17 cellular contexts compared by ENCODE assay signal in the genomic region with DNA sequence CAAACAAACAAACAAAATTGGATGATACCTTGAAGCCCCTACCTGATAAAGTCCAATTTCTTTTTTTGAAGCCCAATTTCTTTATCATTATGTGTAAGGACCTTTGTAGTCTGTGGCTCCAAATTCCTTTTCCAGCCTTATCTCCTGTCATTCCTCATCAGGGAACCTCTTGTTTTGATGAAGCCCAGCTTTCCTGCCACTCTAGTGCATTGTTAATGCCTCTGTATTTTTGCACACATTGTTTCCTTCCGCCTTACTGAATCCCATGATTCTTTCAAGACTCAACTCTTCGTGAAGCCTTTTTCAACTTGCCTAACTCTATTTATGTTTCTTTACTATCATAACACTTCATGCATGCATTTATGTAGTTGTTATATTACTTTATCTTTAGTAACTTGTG. TPM values are rescaled to one million over a fixed set of nuclear protein-coding genes. Genes with fewer than 3 reads are reported as not detected.
A peak's percentile ranks its signal among the peaks of the same experiment; 100 is the strongest.
DNase-seq lines count a peak whose midpoint lies in the region; ATAC-seq, FAIRE-seq and TF ChIP-seq lines count a peak whose summit lies in the region.
"Had no signal": no experiment of that assay in that cellular context is flagged by ENCODE, and none has a peak within 500 bp of the region (broad histone marks: within the 10 kb centered on the region; RNA-seq: fewer than 3 reads in every experiment).

No MANE protein-coding gene starts in this region.

- BruUV-seq in Caco-2 (replicated peaks; lab: Mats Ljungman, UMichigan) (no TSS peak), K562 (replicated peaks; lab: Mats Ljungman, UMichigan) (no TSS peak)

- H3K27ac ChIP-seq in CD4-positive, CD25-positive, alpha-beta regulatory T cell (ENCODE audit: insufficient read depth, low read length, poor library complexity, severe bottlenecking): peak overlapping the region; percentile 9
- H3K27ac ChIP-seq in K562 (ENCODE audit: extremely low read depth, low read depth, low read length) (peak overlapping the region; percentile 82; the same call in 1 of the 3 replicates), GM23338 (ENCODE audit: low read depth) (no peak overlapping the region; the same call in 1 of the 2 replicates)
- H3K27ac ChIP-seq: HL-60, PC-9 had no signal

- no peak overlapping the region for H2AFZ ChIP-seq in K562 (ENCODE audit: low read depth, low read length)
- no peak overlapping the region for H2AFZ ChIP-seq in GM23338
- H2AFZ ChIP-seq: PC-9 had no signal

- no peak for DNase-seq in CD4-positive, CD25-positive, alpha-beta regulatory T cell
- DNase-seq in Caco-2 (no peak), K562 (ENCODE audit: extremely low read depth in 1 of 4, low spot score in 3 of 4) (no peak), 8988T (no peak), GM23338 (ENCODE audit: low spot score) (no peak)
- DNase-seq in activated CD4-positive, alpha-beta T cell treated with anti-CD3 and anti-CD28 coated beads, Interleukin-2, amount 10 ng/mL, durations not matched to agents 7 days and 5 days: no peak
- DNase-seq: DMS153, EL, KBM-7, NCI-H1092, NCI-H1694, NCI-H2107, NCI-H345, NCI-H69, PC-9 had no signal

- H3K4me1 ChIP-seq in CD4-positive, CD25-positive, alpha-beta regulatory T cell (ENCODE audit: control insufficient read depth, insufficient read depth, low read length, poor library complexity, severe bottlenecking): peaks cover 77% of the 10 kb centered on the region
- H3K4me1 ChIP-seq in Caco-2 (peaks cover 2% of the 10 kb centered on the region; the same call in 1 of the 2 replicates), K562 (replicated peaks in 1 of 2; ENCODE audit: control insufficient read depth in 2 of 2, insufficient read depth in 2 of 2, low read length in 2 of 2) (peaks cover 53 to 70% of the 10 kb centered on the region in 2 experiments), GM23338 (ENCODE audit: insufficient read depth) (peaks cover 9% of the 10 kb centered on the region)

- no peak for TF ChIP-seq EP300 in K562 (IDR thresholded peaks at IDR 0.05; ENCODE audit: low read length)

- H3F3A ChIP-seq in GM23338 (replicated peaks; ENCODE audit: low read depth): peaks cover 5% of the 10 kb centered on the region; the same call in 1 of the 2 replicates

- no peaks in the 10 kb centered on the region for H3K9me2 ChIP-seq in GM23338 (ENCODE audit: insufficient read depth)

- 69% methylated on average over 2 of the region's 2 CpGs for WGBS in K562 (ENCODE audit: insufficient coverage, low coverage, missing lambda C conversion rate)

- intact Hi-C loops in Caco-2 (cut with micrococcal nuclease; ENCODE audit: unreplicated experiment) (no loop called here), K562 (cut with micrococcal nuclease) (loop anchor here (5.0 kb wide), 2 partner anchors 81 to 206 kb away; partner anchors contain the start of gene GDI2)

- TF ChIP-seq CTCF in Caco-2 (IDR thresholded peaks at IDR 0.05; ENCODE audit: insufficient read depth in 1 of 2, low read depth in 1 of 2, low read length in 1 of 2, severe bottlenecking in 1 of 2, unreplicated experiment in 1 of 2): no peak
- TF ChIP-seq CTCF in K562 (IDR thresholded peaks at IDR 0.05 in 2 of 3, conservative IDR thresholded peaks at IDR 0.05 in 1 of 3; ENCODE audit: insufficient read depth in 2 of 3, low read depth in 1 of 3, low read length in 3 of 3): no peak
- TF ChIP-seq CTCF in nephron (IDR thresholded peaks at IDR 0.05; ENCODE audit: unreplicated experiment in 3 of 3): no peak
- no peak for TF ChIP-seq CTCF in GM23338 (conservative IDR thresholded peaks at IDR 0.05; ENCODE audit: low read depth in 2 of 2)

- peak overlapping the region; percentile 2 to 97 (median 74) for H3K4me3 Mint-ChIP-seq in CD4-positive, CD25-positive, alpha-beta regulatory T cell
- H3K4me3 Mint-ChIP-seq in Caco-2 (ENCODE audit: unreplicated experiment): no peak overlapping the region
- peak overlapping the region; percentile 51 to 74 (median 61) for H3K4me3 Mint-ChIP-seq in nephron
- H3K4me3 Mint-ChIP-seq in GM23338: no peak overlapping the region; the same call in 2 of the 3 replicates
- no peak overlapping the region for H3K4me3 Mint-ChIP-seq in activated CD4-positive, alpha-beta T cell treated with anti-CD3 and anti-CD28 coated beads, Interleukin-2, amount 10 ng/mL, durations not matched to agents 7 days and 5 days

- H3K9me3 Mint-ChIP-seq in CD4-positive, CD25-positive, alpha-beta regulatory T cell: no peaks in the 10 kb centered on the region
- peaks cover 14% of the 10 kb centered on the region for H3K9me3 Mint-ChIP-seq in Caco-2 (ENCODE audit: unreplicated experiment)
- peaks cover 2% of the 10 kb centered on the region for H3K9me3 Mint-ChIP-seq in nephron
- no peaks in the 10 kb centered on the region for H3K9me3 Mint-ChIP-seq in GM23338
- H3K9me3 Mint-ChIP-seq in activated CD4-positive, alpha-beta T cell treated with anti-CD3 and anti-CD28 coated beads, Interleukin-2, amount 10 ng/mL, durations not matched to agents 7 days and 5 days: peaks cover 6% of the 10 kb centered on the region

- POLR2A ChIA-PET in Caco-2 (lab: Charles Lee): no interaction called here
- POLR2A ChIA-PET in K562 (lab: Yijun Ruan, JAX): interaction anchor here (1.3 to 1.6 kb wide), 4 partner anchors 8 to 80 kb away, joined by 4 to 7 read pairs (median 4); partner anchors contain the start of gene GDI2
- POLR2A ChIA-PET in activated CD4-positive, alpha-beta T cell treated with anti-CD3 and anti-CD28 coated beads, Interleukin-2, amount 10 ng/mL, durations not matched to agents 7 days and 5 days (lab: Charles Lee): no interaction called here

- H3K36me3 ChIP-seq in CD4-positive, CD25-positive, alpha-beta regulatory T cell (ENCODE audit: control insufficient read depth, insufficient read depth, low read length): peaks cover 7% of the 10 kb centered on the region
- H3K36me3 ChIP-seq in Caco-2 (ENCODE audit: control insufficient read depth, insufficient read depth, low read length): peaks cover 2% of the 10 kb centered on the region; the same call in 1 of the 2 replicates
- H3K36me3 ChIP-seq in K562 (ENCODE audit: control insufficient read depth, insufficient read depth, low read length): peaks cover 61% of the 10 kb centered on the region
- peaks cover 8% of the 10 kb centered on the region; the same call in 1 of the 2 replicates for H3K36me3 ChIP-seq in GM23338 (ENCODE audit: insufficient read depth)

- peaks cover 0 to 4% of the 10 kb centered on the region in 2 experiments for H3K9me3 ChIP-seq in CD4-positive, CD25-positive, alpha-beta regulatory T cell (ENCODE audit: control insufficient read depth in 2 of 2, low read length in 2 of 2)
- H3K9me3 ChIP-seq in Caco-2: peaks cover 4% of the 10 kb centered on the region; the same call in 1 of the 2 replicates
- H3K9me3 ChIP-seq in K562 (replicated peaks; ENCODE audit: control insufficient read depth, insufficient read depth, low read depth, low read length): peaks cover 3% of the 10 kb centered on the region; the same call in 1 of the 2 replicates

- peaks cover 32% of the 10 kb centered on the region for H3K36me3 Mint-ChIP-seq in CD4-positive, CD25-positive, alpha-beta regulatory T cell
- H3K36me3 Mint-ChIP-seq in Caco-2 (ENCODE audit: insufficient read depth, unreplicated experiment) (peaks cover 81% of the 10 kb centered on the region), nephron (ENCODE audit: low read depth) (peaks cover 58% of the 10 kb centered on the region), GM23338 (ENCODE audit: low read depth) (peaks cover 47% of the 10 kb centered on the region)
- peaks cover 53% of the 10 kb centered on the region for H3K36me3 Mint-ChIP-seq in activated CD4-positive, alpha-beta T cell treated with anti-CD3 and anti-CD28 coated beads, Interleukin-2, amount 10 ng/mL, durations not matched to agents 7 days and 5 days (ENCODE audit: low read depth)

- H3K4me3 ChIP-seq in CD4-positive, CD25-positive, alpha-beta regulatory T cell (ENCODE audit: low read depth, low read length): peak overlapping the region; percentile 7
- H3K4me3 ChIP-seq in Caco-2 (ENCODE audit: low read depth, low read length) (no peak overlapping the region), K562 (no peak overlapping the region), GM23338 (no peak overlapping the region)
- H3K4me3 ChIP-seq: PC-9 had no signal

- no peak for TF ChIP-seq RAD21 in K562 (CRISPR knock-in tag; conservative IDR thresholded peaks at IDR 0.05 in 1 of 2, IDR thresholded peaks at IDR 0.05 in 1 of 2)

- in situ Hi-C loops in K562 (cut with MboI): no loop called here

- peaks cover 96% of the 10 kb centered on the region for H3K79me2 ChIP-seq in K562 (ENCODE audit: control insufficient read depth, insufficient read depth, low read length)
- H3K79me2 ChIP-seq in GM23338 (replicated peaks; ENCODE audit: insufficient read depth): peaks cover 79% of the 10 kb centered on the region

- H3K27ac Mint-ChIP-seq in CD4-positive, CD25-positive, alpha-beta regulatory T cell: peak overlapping the region; percentile 81 to 96 (median 82)
- H3K27ac Mint-ChIP-seq in Caco-2 (ENCODE audit: unreplicated experiment) (peak overlapping the region; percentile 60), nephron (peak overlapping the region in 1 of 3 experiments; percentile 3), GM23338 (no peak overlapping the region)
- H3K27ac Mint-ChIP-seq in activated CD4-positive, alpha-beta T cell treated with anti-CD3 and anti-CD28 coated beads, Interleukin-2, amount 10 ng/mL, durations not matched to agents 7 days and 5 days: no peak overlapping the region

- no peak overlapping the region; a peak in 1 of 4 replicates for H3K9ac ChIP-seq in K562 (ENCODE audit: insufficient read depth in 1 of 2, low read depth in 2 of 2, low read length in 2 of 2)

- TF ChIP-seq POLR2A in K562 (conservative IDR thresholded peaks at IDR 0.05): no peak

- CTCF ChIA-PET in Caco-2 (lab: Charles Lee) (no interaction called here), K562 (lab: Yijun Ruan, JAX; ENCODE audit: low intra/inter-chr PET ratio) (no interaction called here)
- CTCF ChIA-PET in activated CD4-positive, alpha-beta T cell treated with anti-CD3 and anti-CD28 coated beads, Interleukin-2, amount 10 ng/mL, durations not matched to agents 7 days and 5 days (lab: Charles Lee): interaction anchor here (0.6 to 1.5 kb wide), 2 partner anchors 19 to 21 kb away, joined by 3 read pairs; no protein-coding TSS in a partner anchor

- peaks cover 60 to 82% (median 67%) of the 10 kb centered on the region in 4 donors for H3K4me1 Mint-ChIP-seq in CD4-positive, CD25-positive, alpha-beta regulatory T cell
- H3K4me1 Mint-ChIP-seq in Caco-2 (ENCODE audit: low read depth, unreplicated experiment): peaks cover 27% of the 10 kb centered on the region
- peaks cover 33% of the 10 kb centered on the region for H3K4me1 Mint-ChIP-seq in nephron
- peaks cover 21% of the 10 kb centered on the region for H3K4me1 Mint-ChIP-seq in GM23338
- H3K4me1 Mint-ChIP-seq in activated CD4-positive, alpha-beta T cell treated with anti-CD3 and anti-CD28 coated beads, Interleukin-2, amount 10 ng/mL, durations not matched to agents 7 days and 5 days: peaks cover 68% of the 10 kb centered on the region

- H3K4me2 ChIP-seq in K562 (ENCODE audit: insufficient read depth, low read length) (no peak overlapping the region), GM23338 (no peak overlapping the region)
- H3K4me2 ChIP-seq: PC-9 had no signal

- H3K9me1 ChIP-seq in K562 (ENCODE audit: control insufficient read depth, insufficient read depth, low read length): peaks cover 3% of the 10 kb centered on the region

- H3K27me3 Mint-ChIP-seq in CD4-positive, CD25-positive, alpha-beta regulatory T cell: no peaks in the 10 kb centered on the region
- H3K27me3 Mint-ChIP-seq in Caco-2 (ENCODE audit: insufficient read depth, unreplicated experiment) (no peaks in the 10 kb centered on the region), nephron (ENCODE audit: low read depth) (no peaks in the 10 kb centered on the region), GM23338 (ENCODE audit: insufficient read depth, low read depth, poor library complexity) (peaks cover 9% of the 10 kb centered on the region)
- no peaks in the 10 kb centered on the region for H3K27me3 Mint-ChIP-seq in activated CD4-positive, alpha-beta T cell treated with anti-CD3 and anti-CD28 coated beads, Interleukin-2, amount 10 ng/mL, durations not matched to agents 7 days and 5 days

- ATAC-seq in CD4-positive, CD25-positive, alpha-beta regulatory T cell (ENCODE audit: low read depth in 2 of 2): no peak
- ATAC-seq in K562 (no peak), GM23338 (no peak)

- FAIRE-seq in K562 (lab: Jason Lieb, UNC): no peak

- peaks cover 15% of the 10 kb centered on the region; the same call in 1 of the 2 replicates for H4K20me1 ChIP-seq in K562 (replicated peaks; ENCODE audit: control insufficient read depth, insufficient read depth, low read length)
- H4K20me1 ChIP-seq in GM23338 (replicated peaks; ENCODE audit: insufficient read depth): peaks cover 47% of the 10 kb centered on the region

- H3K27me3 ChIP-seq in CD4-positive, CD25-positive, alpha-beta regulatory T cell (ENCODE audit: control insufficient read depth, insufficient read depth, low read length): no peaks in the 10 kb centered on the region
- H3K27me3 ChIP-seq in Caco-2 (replicated peaks; ENCODE audit: control insufficient read depth, insufficient read depth, low read length) (no peaks in the 10 kb centered on the region), K562 (ENCODE audit: control insufficient read depth in 2 of 2, insufficient read depth in 2 of 2, low read length in 2 of 2) (no peaks in the 10 kb centered on the region), GM23338 (ENCODE audit: insufficient read depth) (no peaks in the 10 kb centered on the region)

RNA-seq across cellular contexts. Expression of gene FBH1, which starts 3.3 kb away (rescaled TPM):
- total RNA-seq in CD4-positive, CD25-positive, alpha-beta regulatory T cell: 108 TPM
- polyA plus RNA-seq in CD4-positive, CD25-positive, alpha-beta regulatory T cell: 100 to 1,000 TPM in 2 of 4 donors, 10 to 100 TPM in 2; 85.3 to 107 (median 97.0) TPM
- total RNA-seq in Caco-2 (2022): 83.3 and 96.1 TPM in 2 replicates
- 410 and 519 TPM in 2 replicates for total RNA-seq in K562 (2011; cell fraction: chromatin; rRNA removed; ENCODE audit: low replicate concordance)
- total RNA-seq in K562 (2011; cell fraction: nucleolus; rRNA removed): 208 and 256 TPM in 2 replicates
- 298 and 374 TPM in 2 replicates for total RNA-seq in K562 (2011; cell fraction: nucleoplasm; rRNA removed)
- 80.6 and 87.9 TPM in 2 replicates for total RNA-seq in K562 (2014; rRNA removed)
- total RNA-seq in K562 (2014; rRNA removed; fragmentation: Illumina TruSeq; extraction: Trizol): 77.7 and 77.8 TPM in 2 replicates
- 107 and 108 TPM in 2 replicates for total RNA-seq in K562 (2015; rRNA removed; fragmentation: Illumina TruSeq; extraction: Trizol)
- total RNA-seq in K562 (2021): 93.5 and 95.1 TPM in 2 replicates
- polyA plus RNA-seq in K562 (2011; rRNA removed): 85.6 and 89.2 TPM in 2 replicates
- 69.8 and 73.7 TPM in 2 replicates for polyA plus RNA-seq in K562 (2011; cell fraction: cytosol; rRNA removed)
- polyA plus RNA-seq in K562 (2011; cell fraction: nucleus; rRNA removed): 239 and 245 TPM in 2 replicates
- 54.6 and 57.0 TPM in 2 replicates for polyA plus RNA-seq in K562 (2012)
- 66.3 and 70.1 TPM in 2 replicates for polyA plus RNA-seq in K562 (2014; fragmentation: Illumina TruSeq; extraction: Trizol)
- 10 to 100 TPM; 13.4 to 23.4 TPM for polyA plus RNA-seq in K562 (2014; fragmentation: Nextera tagmentation; extraction: Ambion mirVana)
- 69.7 and 73.1 TPM in 2 replicates for polyA plus RNA-seq in K562 (2014; rRNA removed)
- 138 and 191 TPM in 2 replicates for polyA minus RNA-seq in K562 (2011; rRNA and poly(A)+ RNA removed)
- polyA minus RNA-seq in K562 (2011; cell fraction: cytosol; rRNA and poly(A)+ RNA removed): 70.7 and 86.7 TPM in 2 replicates
- polyA minus RNA-seq in K562 (2011; cell fraction: nucleus; rRNA and poly(A)+ RNA removed): 79.0 and 120 TPM in 2 replicates
- total RNA-seq in GM23338 (2014; rRNA removed; shearing (Covaris generic)): 84.0 and 90.8 TPM in 2 replicates
- polyA plus RNA-seq in GM23338 (2016; fragmentation: Nextera tagmentation; extraction: Ambion mirVana): 62.5 and 68.0 TPM in 2 replicates
- 10 to 100 TPM; 55.3 to 63.5 TPM for total RNA-seq in activated CD4-positive, alpha-beta T cell treated with anti-CD3 and anti-CD28 coated beads, Interleukin-2, amount 10 ng/mL, durations not matched to agents 7 days and 5 days

RNA-seq across cellular contexts. Expression of gene ANKRD16, which starts 3.6 kb away (rescaled TPM):
- total RNA-seq in CD4-positive, CD25-positive, alpha-beta regulatory T cell: 4.8 TPM
- 1 to 10 TPM; 3.1 to 6.3 (median 3.4) TPM for polyA plus RNA-seq in CD4-positive, CD25-positive, alpha-beta regulatory T cell
- total RNA-seq in Caco-2 (2022) (17.4 and 20.2 TPM in 2 replicates), K562 (2014; rRNA removed) (14.6 and 17.8 TPM in 2 replicates), K562 (2014; rRNA removed; fragmentation: Illumina TruSeq; extraction: Trizol) (4.1 and 4.2 TPM in 2 replicates), K562 (2015; rRNA removed; fragmentation: Illumina TruSeq; extraction: Trizol) (9.0 and 9.5 TPM in 2 replicates), K562 (2021) (13.9 and 14.2 TPM in 2 replicates)
- 39.2 and 65.1 TPM in 2 replicates for total RNA-seq in K562 (2011; cell fraction: chromatin; rRNA removed; ENCODE audit: low replicate concordance)
- 44.0 and 45.9 TPM in 2 replicates for total RNA-seq in K562 (2011; cell fraction: nucleolus; rRNA removed)
- total RNA-seq in K562 (2011; cell fraction: nucleoplasm; rRNA removed): 34.3 and 35.3 TPM in 2 replicates
- polyA plus RNA-seq in K562 (2011; rRNA removed) (16.0 and 21.9 TPM in 2 replicates), K562 (2014; fragmentation: Illumina TruSeq; extraction: Trizol) (8.6 and 8.9 TPM in 2 replicates), K562 (2014; fragmentation: Nextera tagmentation; extraction: Ambion mirVana) (1 to 10 TPM; 1.5 to 2.2 TPM), K562 (2014; rRNA removed) (10.4 and 11.6 TPM in 2 replicates), GM23338 (2016; fragmentation: Nextera tagmentation; extraction: Ambion mirVana) (6.4 and 7.5 TPM in 2 replicates)
- 19.2 and 19.7 TPM in 2 replicates for polyA plus RNA-seq in K562 (2011; cell fraction: cytosol; rRNA removed)
- 62.2 and 65.6 TPM in 2 replicates for polyA plus RNA-seq in K562 (2011; cell fraction: nucleus; rRNA removed)
- 9.1 and 10.1 TPM in 2 replicates for polyA plus RNA-seq in K562 (2012)
- polyA minus RNA-seq in K562 (2011; rRNA and poly(A)+ RNA removed): 13.3 and 18.5 TPM in 2 replicates
- 6.7 and 11.4 TPM in 2 replicates for polyA minus RNA-seq in K562 (2011; cell fraction: cytosol; rRNA and poly(A)+ RNA removed)
- 19.4 and 22.5 TPM in 2 replicates for polyA minus RNA-seq in K562 (2011; cell fraction: nucleus; rRNA and poly(A)+ RNA removed)
- 16.1 and 20.2 TPM in 2 replicates for total RNA-seq in GM23338 (2014; rRNA removed; shearing (Covaris generic))
- total RNA-seq in activated CD4-positive, alpha-beta T cell treated with anti-CD3 and anti-CD28 coated beads, Interleukin-2, amount 10 ng/mL, durations not matched to agents 7 days and 5 days: 1 to 10 TPM; 5.2 to 6.4 TPM

Comparison
In these comparisons a context has a peak if more than half of its experiments do, and no peak if none do; other contexts are left out.
1. H3K27ac Mint-ChIP-seq: peak in CD4-positive, CD25-positive, alpha-beta regulatory T cell (3 of 3) and Caco-2 (single experiment); none in GM23338 (single experiment) and activated CD4-positive, alpha-beta T cell treated with anti-CD3 and anti-CD28 coated beads, Interleukin-2, amount 10 ng/mL, durations not matched to agents 7 days and 5 days (single experiment).
2. H3K4me3 Mint-ChIP-seq: peak in CD4-positive, CD25-positive, alpha-beta regulatory T cell (4 of 4) and nephron (3 of 3); none in Caco-2 (single experiment), GM23338 (single experiment) and activated CD4-positive, alpha-beta T cell treated with anti-CD3 and anti-CD28 coated beads, Interleukin-2, amount 10 ng/mL, durations not matched to agents 7 days and 5 days (single experiment).